16 cellular contexts compared by ENCODE assay signal in the genomic region with DNA sequence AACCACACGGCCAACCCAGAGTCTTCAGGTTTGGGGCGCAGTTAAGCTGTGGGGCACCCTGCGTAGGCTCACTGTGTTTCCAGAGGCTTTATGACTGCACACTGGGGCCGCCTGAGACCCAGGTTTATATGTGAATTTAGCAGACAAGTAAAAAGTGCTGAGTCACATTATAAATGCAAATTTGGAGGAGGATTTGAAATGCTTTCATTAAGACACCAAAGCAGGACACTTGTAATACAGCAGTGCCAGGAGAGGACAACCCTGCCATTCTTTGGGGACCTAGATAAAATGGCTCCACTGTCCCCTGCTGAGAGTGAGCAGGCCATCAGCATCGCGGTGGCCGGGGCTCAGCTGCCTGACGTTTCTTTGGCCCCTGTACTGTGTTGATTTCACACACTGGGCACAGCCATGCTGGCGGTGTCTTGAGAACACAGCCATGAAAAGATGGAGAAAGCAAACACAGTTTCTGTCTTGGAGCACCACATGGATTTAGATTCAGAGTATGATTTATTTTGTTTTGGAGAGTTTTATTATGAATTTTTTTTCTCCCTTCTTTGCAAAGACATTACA. TPM values are rescaled to one million over a fixed set of nuclear protein-coding genes. Genes with fewer than 3 reads are reported as not detected.
A peak's percentile ranks its signal among the peaks of the same experiment; 100 is the strongest.
DNase-seq lines count a peak whose midpoint lies in the region; ATAC-seq and TF ChIP-seq lines count a peak whose summit lies in the region.
"Had no signal": no experiment of that assay in that cellular context is flagged by ENCODE, and none has a peak within 500 bp of the region (broad histone marks: within the 10 kb centered on the region; RNA-seq: fewer than 3 reads in every experiment).

No MANE protein-coding gene starts in this region.

- H3K27ac ChIP-seq in esophagus muscularis mucosa (replicated peaks in 1 of 4) (peak overlapping the region; percentile 27 to 86 (median 55)), osteoblast (ENCODE audit: low read depth, low read length) (no peak overlapping the region), transverse colon (peak overlapping the region; percentile 54 to 64 (median 60))
- H3K27ac ChIP-seq: adrenal gland, ovary had no signal

- peaks cover 14 to 48% (median 46%) of the 10 kb centered on the region in 4 donors for H3K4me1 ChIP-seq in esophagus muscularis mucosa
- no peaks in the 10 kb centered on the region for H3K4me1 ChIP-seq in osteoblast (ENCODE audit: insufficient read depth, low read length)
- H3K4me1 ChIP-seq in transverse colon = peaks cover 0 to 9% (median 0%) of the 10 kb centered on the region in 4 donors
- H3K4me1 ChIP-seq: adrenal gland had no signal

- H3K4me2 ChIP-seq in osteoblast (ENCODE audit: insufficient read depth, low read length) = no peak overlapping the region

- 64% methylated on average over 9 of the region's 9 CpGs for WGBS in esophagus muscularis mucosa
- WGBS in transverse colon (ENCODE audit: low coverage in 1 of 2), 2 donors = 60 to 80% methylated on average over 1 to 9 of the region's 9 CpGs

- intact Hi-C loops in Right ventricle myocardium inferior (cut with DNase I) = no loop called here
- intact Hi-C loops in cardiac septum (cut with DNase I) = loop anchor here (5.0 kb wide), 1 partner anchor 47 kb away; no protein-coding TSS in a partner anchor
- intact Hi-C loops in esophagus muscularis mucosa (cut with DNase I) = no loop called here
- intact Hi-C loops in transverse colon (cut with DNase I; ENCODE audit: low total_unique reads) = no loop called here

- ATAC-seq in Right ventricle myocardium inferior = peak; percentile 42
- ATAC-seq: stimulated activated naive B cell treated with anti-CD40 and anti-IgM and Interleukin-4, amounts not matched to agents 10 μg/mL and 1 μg/mL and 100 μg/mL, for 72 hours; T-helper 17 cell had no signal

- DNase-seq in Right ventricle myocardium inferior (ENCODE audit: missing footprints) = no peak
- DNase-seq in cardiac septum (ENCODE audit: low spot score) = no peak
- DNase-seq in esophagus muscularis mucosa (ENCODE audit: extremely low spot score) = no peak
- peak; percentile 70 for DNase-seq in osteoblast (ENCODE audit: insufficient read length, low spot score, missing footprints)
- DNase-seq in transverse colon = no peak
- no peak for DNase-seq in activated CD4-positive, alpha-beta T cell treated with anti-CD3 and anti-CD28 coated beads for 1 hour
- DNase-seq in T-helper 2 cell = no peak
- DNase-seq in KBM-7 = no peak
- DNase-seq: adrenal gland; foreskin fibroblast; NCI-H1436 treated with DMSO at 0.1 percent for 48 hours; ovary; SHP77 treated with DMSO at 0.1 percent for 48 hours; spleen; stimulated activated naive B cell treated with anti-CD40 and anti-IgM and Interleukin-4, amounts not matched to agents 10 μg/mL and 1 μg/mL and 100 μg/mL, for 72 hours; T-helper 17 cell had no signal

- TF ChIP-seq EP300 in esophagus muscularis mucosa (IDR thresholded peaks at IDR 0.05) (no peak), transverse colon (IDR thresholded peaks at IDR 0.05; ENCODE audit: low read depth) (no peak)

- H3K36me3 ChIP-seq in esophagus muscularis mucosa (peaks cover 18 to 29% (median 28%) of the 10 kb centered on the region in 4 donors), osteoblast (ENCODE audit: insufficient read depth, low read length) (no peaks in the 10 kb centered on the region), transverse colon (no peaks in the 10 kb centered on the region)
- H3K36me3 ChIP-seq: adrenal gland, ovary had no signal

- TF ChIP-seq CTCF in esophagus muscularis mucosa (IDR thresholded peaks at IDR 0.05) (no peak), osteoblast (IDR thresholded peaks at IDR 0.05; ENCODE audit: extremely low read depth, low read depth, low read length) (no peak), transverse colon (IDR thresholded peaks at IDR 0.05) (no peak)

- H3K4me3 ChIP-seq in esophagus muscularis mucosa = no peak overlapping the region
- H3K4me3 ChIP-seq in osteoblast (ENCODE audit: insufficient read depth, low read length) = no peak overlapping the region
- H3K4me3 ChIP-seq in transverse colon = no peak overlapping the region
- H3K4me3 ChIP-seq: adrenal gland, ovary, spleen had no signal

- H3K79me2 ChIP-seq in osteoblast (ENCODE audit: insufficient read depth, low read length) = no peaks in the 10 kb centered on the region

- in situ Hi-C loops in transverse colon (cut with MboI; ENCODE audit: low pct_ligation_motif_present in 1 of 4, low pct_unique_long_range_greater_than_20kb in 1 of 4, low sequenced_read_pairs in 3 of 4) = no loop called here
- in situ Hi-C loops in KBM-7 (cut with MboI; ENCODE audit: low pct_unique_long_range_greater_than_20kb, low sequenced_read_pairs) = no loop called here

- H3K27me3 ChIP-seq in esophagus muscularis mucosa (no peaks in the 10 kb centered on the region), osteoblast (ENCODE audit: insufficient read depth, low read length) (no peaks in the 10 kb centered on the region), transverse colon (no peaks in the 10 kb centered on the region)
- H3K27me3 ChIP-seq: adrenal gland, ovary, spleen had no signal

- H4K20me1 ChIP-seq in osteoblast (ENCODE audit: insufficient read depth, low read length) = no peaks in the 10 kb centered on the region

- no peak overlapping the region for H2AFZ ChIP-seq in osteoblast (ENCODE audit: low read length)

- TF ChIP-seq POLR2A in esophagus muscularis mucosa (IDR thresholded peaks at IDR 0.05; ENCODE audit: low read depth) (no peak), transverse colon (IDR thresholded peaks at IDR 0.05) (no peak)

- H3K9me3 ChIP-seq in esophagus muscularis mucosa (no peaks in the 10 kb centered on the region), osteoblast (ENCODE audit: low read depth, low read length) (no peaks in the 10 kb centered on the region), transverse colon (no peaks in the 10 kb centered on the region)
- H3K9me3 ChIP-seq: adrenal gland, ovary, spleen had no signal

RNA-seq across cellular contexts. Expression of gene ACKR3, which starts 10.2 kb away (rescaled TPM):
- total RNA-seq in Right ventricle myocardium inferior (30.5 TPM), cardiac septum (36.6 TPM), esophagus muscularis mucosa (10 to 100 TPM; 24.9 to 52.9 (median 51.0) TPM), osteoblast (18.8 and 26.8 TPM in 2 replicates), transverse colon (10 to 100 TPM in 1 of 4 donors, 1 to 10 TPM in 3; 4.2 to 16.5 (median 7.7) TPM)
